ENCODE assay signal across 1 cellular context in genomic region chr5:61245486-61245885, GRCh38.
TF ChIP-seq lines count a peak whose summit lies in the region.

No MANE protein-coding gene starts in this region.

TF ChIP-seq in H1, 55 proteins besides CTCF, POLR2A, EP300 and RAD21 (continued from another document):
- TF ChIP-seq ATF2 (IDR thresholded peaks at IDR 0.05; ENCODE audit: low read length): no peak
- TF ChIP-seq TAF7 (optimal IDR thresholded peaks at IDR 0.05; ENCODE audit: borderline replicate concordance, low read depth, low read length): no peak
- TF ChIP-seq BCL11A (IDR thresholded peaks at IDR 0.05; ENCODE audit: low read depth in 2 of 2, low read length in 2 of 2): no peak
TF ChIP-seq in H1: peak in this region for 0.
